Comparison of ENCODE assay signal across 1 cellular context in the genomic region with DNA sequence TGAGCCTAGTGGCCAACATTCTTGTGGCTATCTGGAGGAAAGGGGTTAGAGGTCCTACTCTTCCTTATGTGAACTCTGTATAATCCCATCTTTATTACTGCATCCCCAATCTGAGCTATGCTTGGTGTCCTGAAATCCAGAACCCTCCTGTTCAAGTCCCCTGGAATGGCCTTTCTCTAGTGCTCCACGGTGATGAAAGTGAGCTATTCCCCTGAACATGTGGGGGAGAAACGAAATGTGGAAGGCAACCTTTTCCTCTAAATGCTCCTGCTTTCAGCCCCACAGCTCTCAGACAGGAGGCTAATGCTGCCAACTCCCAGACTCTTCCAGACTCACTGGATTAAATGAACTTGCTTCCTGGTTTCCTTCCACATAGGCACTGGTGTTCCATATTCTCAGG.
TF ChIP-seq lines count a peak whose summit lies in the region.

No MANE protein-coding gene starts in this region.

TF ChIP-seq in GM12878, 131 proteins besides CTCF, POLR2A, EP300 and RAD21:
- TF ChIP-seq ATF7 (IDR thresholded peaks at IDR 0.05; ENCODE audit: low read depth): no peak
- no peak for TF ChIP-seq ZNF207 (IDR thresholded peaks at IDR 0.05; ENCODE audit: borderline replicate concordance)
- no peak for TF ChIP-seq NR2C1 (IDR thresholded peaks at IDR 0.05)
- TF ChIP-seq MEF2B (IDR thresholded peaks at IDR 0.05; ENCODE audit: partially characterized antibody, poor library complexity, severe bottlenecking): no peak
- no peak for TF ChIP-seq ZNF622 (IDR thresholded peaks at IDR 0.05)
